In the genomic region with DNA sequence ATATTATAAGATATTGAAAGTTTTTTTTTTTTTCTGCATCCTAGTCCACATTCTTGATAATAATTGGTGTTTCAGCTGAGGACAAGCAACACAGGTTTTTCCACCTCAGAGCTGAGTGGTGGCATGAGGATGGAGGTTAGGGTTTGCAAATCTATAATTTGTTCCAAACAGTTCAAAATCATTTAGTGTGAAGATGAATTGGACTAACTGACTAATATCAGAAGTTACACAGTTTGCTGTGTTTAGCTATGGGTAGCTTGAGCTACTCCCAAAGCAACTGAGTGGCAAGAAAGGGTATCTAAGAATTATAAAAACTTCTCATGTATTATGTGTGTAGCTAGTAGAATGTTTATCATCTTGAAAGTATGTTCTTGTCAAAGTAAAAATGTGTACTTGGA, we compare ENCODE assay signal across 26 cellular contexts. TPM values are rescaled to one million over a fixed set of nuclear protein-coding genes. Genes with fewer than 3 reads are reported as not detected.
DNase-seq lines count a peak whose midpoint lies in the region; ATAC-seq, FAIRE-seq and TF ChIP-seq lines count a peak whose summit lies in the region.
"Had no signal": no experiment of that assay in that cellular context is flagged by ENCODE, and none has a peak within 500 bp of the region (broad histone marks: within the 10 kb centered on the region; RNA-seq: fewer than 3 reads in every experiment).

No MANE protein-coding gene starts in this region.

- H3K4me1 ChIP-seq in A549 (peaks cover 91% of the 10 kb centered on the region), Panc1 (ENCODE audit: control insufficient read depth, insufficient read depth, low read length) (peaks cover 22% of the 10 kb centered on the region)
- H3K4me1 ChIP-seq: BE2C; BLaER1 treated with 17β-estradiol and CSF1 and Interleukin-3, amounts not matched to agents 10 nM and 100 nM had no signal

- no peak for TF ChIP-seq RAD21 in A549 (conservative IDR thresholded peaks at IDR 0.05 in 1 of 2, IDR thresholded peaks at IDR 0.05 in 1 of 2)

- no peak overlapping the region for H3K4me3 ChIP-seq in A549
- no peak overlapping the region for H3K4me3 ChIP-seq in Panc1 (ENCODE audit: low read depth in 2 of 2, low read length in 2 of 2)
- H3K4me3 ChIP-seq: BLaER1 treated with 17β-estradiol and CSF1 and Interleukin-3, amounts not matched to agents 10 nM and 100 nM; GM12878 had no signal

- no peaks in the 10 kb centered on the region for H3K27me3 ChIP-seq in Panc1 (ENCODE audit: control insufficient read depth, insufficient read depth, low read length)
- H3K27me3 ChIP-seq: BE2C; BLaER1 treated with 17β-estradiol and CSF1 and Interleukin-3, amounts not matched to agents 10 nM and 100 nM had no signal

- H3K27ac ChIP-seq in A549 (no peak overlapping the region), Panc1 (ENCODE audit: low read length) (0 out of 2 replicates have a peak overlapping the region, but pooled peaks have one; percentile 29)
- H3K27ac ChIP-seq: 22Rv1; BLaER1 treated with 17β-estradiol and CSF1 and Interleukin-3, amounts not matched to agents 10 nM and 100 nM had no signal

- TF ChIP-seq POLR2A in A549 (IDR thresholded peaks at IDR 0.05; ENCODE audit: low read length): no peak

- in situ Hi-C loops in Panc1 (cut with HindIII; ENCODE audit: low pct_unique_long_range_greater_than_20kb, low sequenced_read_pairs): no loop called here

- no peak for TF ChIP-seq EP300 in A549 (IDR thresholded peaks at IDR 0.05)

- peak; percentile 49 for FAIRE-seq in A549 (lab: Jason Lieb, UNC)
- FAIRE-seq: A204.1, D721Med, GM12878, GM18507 had no signal

- no peak for DNase-seq in activated CD4-positive, alpha-beta T cell treated with anti-CD3 and anti-CD28 coated beads for 36 hours
- DNase-seq in activated CD4-positive, alpha-beta T cell treated with anti-CD3 and anti-CD28 coated beads, Interleukin-2, amount 50 U/mL, for 4 hours: no peak
- DNase-seq in A549 (ENCODE audit: low read depth in 1 of 2, low spot score in 1 of 2) (no peak), HFFc6 (no peak), Panc1 (ENCODE audit: low read depth, low spot score) (no peak), islet precursor cell (no peak), posterior vena cava (ENCODE audit: low spot score) (no peak)
- DNase-seq in activated T-cell treated with anti-CD3 and anti-CD28 coated beads, Interleukin-2, amount 50 U/mL, for 4 hours: no peak
- DNase-seq: ACHN; AML-193; BE2C; CD4-positive, alpha-beta T cell; CD8-positive, alpha-beta memory T cell; DMS 273 treated with DMSO at 0.1 percent for 48 hours; DMS79; EL; GDM1; GOT3; HCEC 1CT had no signal

- POLR2A ChIA-PET in activated CD4-positive, alpha-beta T cell treated with anti-CD3 and anti-CD28 coated beads for 36 hours (lab: Charles Lee): no interaction called here
- POLR2A ChIA-PET in A549 (lab: Yijun Ruan, JAX) (interaction anchor here (0.8 kb wide), 1 partner anchor 391 kb away, joined by 3 read pairs; no protein-coding TSS in a partner anchor), Panc1 (lab: Charles Lee) (interaction anchor here (0.6 to 0.8 kb wide), 2 partner anchors 9 to 12 kb away, joined by 7 to 10 read pairs; no protein-coding TSS in a partner anchor)

- H3K27me3 Mint-ChIP-seq in activated CD4-positive, alpha-beta T cell treated with anti-CD3 and anti-CD28 coated beads for 36 hours: no peaks in the 10 kb centered on the region
- peaks cover 34% of the 10 kb centered on the region for H3K27me3 Mint-ChIP-seq in HFFc6 (ENCODE audit: insufficient read depth)
- H3K27me3 Mint-ChIP-seq in activated T-cell treated with anti-CD3 and anti-CD28 coated beads, Interleukin-2, amount 50 U/mL, for 4 hours (ENCODE audit: low read depth): no peaks in the 10 kb centered on the region
- H3K27me3 Mint-ChIP-seq: CD4-positive, alpha-beta T cell; CD8-positive, alpha-beta memory T cell had no signal

- H3K4me1 Mint-ChIP-seq in activated CD4-positive, alpha-beta T cell treated with anti-CD3 and anti-CD28 coated beads for 36 hours: no peaks in the 10 kb centered on the region
- H3K4me1 Mint-ChIP-seq in HFFc6 (ENCODE audit: low read depth): peaks cover 28% of the 10 kb centered on the region
- H3K4me1 Mint-ChIP-seq in activated T-cell treated with anti-CD3 and anti-CD28 coated beads, Interleukin-2, amount 50 U/mL, for 4 hours (ENCODE audit: low read depth): no peaks in the 10 kb centered on the region
- H3K4me1 Mint-ChIP-seq: CD14-positive monocyte; CD8-positive, alpha-beta memory T cell had no signal

- H3K9me3 ChIP-seq in A549: no peaks in the 10 kb centered on the region
- no peaks in the 10 kb centered on the region for H3K9me3 ChIP-seq in Panc1 (ENCODE audit: control insufficient read depth, insufficient read depth, low read depth, low read length)
- H3K9me3 ChIP-seq: BE2C had no signal

- CTCF ChIA-PET in activated CD4-positive, alpha-beta T cell treated with anti-CD3 and anti-CD28 coated beads for 36 hours (lab: Charles Lee): interaction anchor here (0.6 to 0.8 kb wide), 4 partner anchors 18 to 1011 kb away, joined by 3 to 4 read pairs (median 4); no protein-coding TSS in a partner anchor
- CTCF ChIA-PET in A549 (lab: Yijun Ruan, JAX): interaction anchor here (0.7 kb wide), 1 partner anchor 349 kb away, joined by 3 read pairs; no protein-coding TSS in a partner anchor
- CTCF ChIA-PET in Panc1 (lab: Charles Lee): no interaction called here

- no peaks in the 10 kb centered on the region for H3K9me3 Mint-ChIP-seq in activated CD4-positive, alpha-beta T cell treated with anti-CD3 and anti-CD28 coated beads for 36 hours (ENCODE audit: low read depth)
- H3K9me3 Mint-ChIP-seq in HFFc6: peaks cover 13% of the 10 kb centered on the region
- H3K9me3 Mint-ChIP-seq in activated T-cell treated with anti-CD3 and anti-CD28 coated beads, Interleukin-2, amount 50 U/mL, for 4 hours: no peaks in the 10 kb centered on the region
- H3K9me3 Mint-ChIP-seq: CD14-positive monocyte; CD4-positive, alpha-beta T cell; CD8-positive, alpha-beta memory T cell had no signal

- peak overlapping the region; percentile 97 for H3K4me2 ChIP-seq in A549
- H3K4me2 ChIP-seq: BLaER1 treated with 17β-estradiol and CSF1 and Interleukin-3, amounts not matched to agents 10 nM and 100 nM had no signal

- ATAC-seq in activated CD4-positive, alpha-beta T cell treated with anti-CD3 and anti-CD28 coated beads for 36 hours: peak; percentile 60
- no peak for ATAC-seq in A549
- no peak for ATAC-seq in Panc1
- no peak for ATAC-seq in activated T-cell treated with anti-CD3 and anti-CD28 coated beads, Interleukin-2, amount 50 U/mL, for 4 hours
- ATAC-seq: GM12878 had no signal

- TF ChIP-seq CTCF in A549 (IDR thresholded peaks at IDR 0.05) (no peak), HFFc6 (IDR thresholded peaks at IDR 0.05) (no peak), Panc1 (IDR thresholded peaks at IDR 0.05) (no peak)

- no peak overlapping the region for H3K27ac Mint-ChIP-seq in activated CD4-positive, alpha-beta T cell treated with anti-CD3 and anti-CD28 coated beads for 36 hours
- peak overlapping the region; percentile 33; the same call in 1 of the 2 replicates for H3K27ac Mint-ChIP-seq in HFFc6
- H3K27ac Mint-ChIP-seq: CD4-positive, alpha-beta T cell had no signal

- H3K36me3 ChIP-seq in Panc1 (ENCODE audit: control insufficient read depth, insufficient read depth, low read length): peaks cover 53% of the 10 kb centered on the region

- peaks cover 52% of the 10 kb centered on the region for H3K36me3 Mint-ChIP-seq in activated CD4-positive, alpha-beta T cell treated with anti-CD3 and anti-CD28 coated beads for 36 hours (ENCODE audit: low read depth)
- peaks cover 73% of the 10 kb centered on the region for H3K36me3 Mint-ChIP-seq in HFFc6 (ENCODE audit: low read depth)
- peaks cover 37% of the 10 kb centered on the region for H3K36me3 Mint-ChIP-seq in activated T-cell treated with anti-CD3 and anti-CD28 coated beads, Interleukin-2, amount 50 U/mL, for 4 hours (ENCODE audit: insufficient read depth)

- H3K4me3 Mint-ChIP-seq in activated CD4-positive, alpha-beta T cell treated with anti-CD3 and anti-CD28 coated beads for 36 hours: no peak overlapping the region
- no peak overlapping the region for H3K4me3 Mint-ChIP-seq in HFFc6
- H3K4me3 Mint-ChIP-seq in activated T-cell treated with anti-CD3 and anti-CD28 coated beads, Interleukin-2, amount 50 U/mL, for 4 hours: no peak overlapping the region
- H3K4me3 Mint-ChIP-seq: CD14-positive monocyte; CD4-positive, alpha-beta T cell; CD8-positive, alpha-beta memory T cell had no signal

- BruUV-seq in Panc1 (replicated peaks; lab: Mats Ljungman, UMichigan): no TSS peak

- intact Hi-C loops in activated CD4-positive, alpha-beta T cell treated with anti-CD3 and anti-CD28 coated beads for 36 hours (cut with DNase I, micrococcal nuclease): no loop called here
- intact Hi-C loops in Panc1 (cut with micrococcal nuclease; ENCODE audit: unreplicated experiment) (no loop called here), posterior vena cava (cut with DNase I) (no loop called here)

TF ChIP-seq in A549, 52 proteins besides CTCF, POLR2A, EP300 and RAD21:
- TF ChIP-seq EHF (CRISPR knock-in tag; IDR thresholded peaks at IDR 0.05): no peak
- peak; percentile 63; the same call in 1 of the 2 replicates for TF ChIP-seq FOSB (CRISPR knock-in tag; IDR thresholded peaks at IDR 0.05)
- peak; percentile 49; the same call in 1 of the 2 replicates for TF ChIP-seq TFCP2L1 (CRISPR knock-in tag; IDR thresholded peaks at IDR 0.05)
- TF ChIP-seq MYC (IDR thresholded peaks at IDR 0.05; ENCODE audit: borderline replicate concordance, low read length): no peak
- peak; percentile 45; the same call in 1 of the 2 replicates for TF ChIP-seq HOXA7 (CRISPR knock-in tag; IDR thresholded peaks at IDR 0.05)

RNA-seq across cellular contexts. Expression of a gene that starts 17.1 kb away (rescaled TPM):
- total RNA-seq in activated CD4-positive, alpha-beta T cell treated with anti-CD3 and anti-CD28 coated beads for 36 hours: 1 to 10 TPM; 3.9 to 4.6 TPM
- polyA plus RNA-seq in A549 (2011; rRNA removed): 9.3 and 12.2 TPM in 2 replicates
- 7.2 and 10.3 TPM in 2 replicates for polyA plus RNA-seq in A549 (2012; cell fraction: cytosol; rRNA removed)
- 50.2 and 53.0 TPM in 2 replicates for polyA plus RNA-seq in A549 (2012; cell fraction: nucleus; rRNA removed)
- polyA plus RNA-seq in A549 (2017; fragmentation: RNase III; extraction: RNeasy Plus Mini Kit Qiagen cat#74134 plus additional on column Dnase treatment): 6.8 to 7.5 TPM (median 6.9 TPM) in 3 replicates
- polyA minus RNA-seq in A549 (2011; rRNA and poly(A)+ RNA removed): 20.7 and 22.7 TPM in 2 replicates
- 1 to 10 TPM; 2.2 to 4.4 (median 4.1) TPM for total RNA-seq in HFFc6 (2021; fragmentation: NEBNext Ultra II Directional; extraction: Animal tissue kit (Norgen Biotek cat#: 25700))
- 18.5 TPM for total RNA-seq in Panc1 (2021; ENCODE audit: unreplicated experiment)
- 12.6 TPM for polyA plus RNA-seq in Panc1 (2012; ENCODE audit: insufficient read length)
- total RNA-seq in activated T-cell treated with anti-CD3 and anti-CD28 coated beads, Interleukin-2, amount 50 U/mL, for 4 hours: 1 to 10 TPM; 5.0 to 6.2 (median 5.5) TPM
- total RNA-seq in posterior vena cava: 1 to 10 TPM; 6.0 to 6.1 TPM
